Comparison of ENCODE assay signal across 18 cellular contexts in the genomic region with DNA sequence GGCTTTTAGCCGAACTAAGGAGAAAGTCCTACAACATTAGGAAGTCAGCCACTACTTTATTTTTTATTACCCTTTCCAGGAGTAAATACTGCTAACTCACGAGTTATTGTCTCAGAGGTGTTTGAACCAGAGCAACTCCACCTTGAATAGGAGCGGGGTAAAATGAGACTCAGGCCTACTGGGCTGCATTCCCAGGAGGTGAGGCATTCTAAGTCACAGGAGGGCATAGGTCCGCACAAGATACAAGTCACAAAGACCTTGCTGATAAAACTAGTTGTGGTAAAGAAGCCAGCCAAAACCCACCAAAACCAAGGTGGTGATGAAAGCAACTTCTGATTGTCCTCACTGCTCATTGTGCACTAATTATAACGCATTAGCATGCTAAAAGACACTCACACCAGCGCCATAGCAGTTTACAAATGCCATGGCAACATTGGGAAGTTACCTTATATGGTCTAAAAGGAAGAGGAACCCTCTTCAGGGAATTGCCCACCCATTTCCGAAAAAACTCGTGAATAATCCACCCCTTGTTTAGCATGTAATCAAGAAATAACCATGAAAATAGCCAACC.
"Had no signal": no experiment of that assay in that cellular context is flagged by ENCODE, and none has a peak within 500 bp of the region (broad histone marks: within the 10 kb centered on the region; RNA-seq: fewer than 3 reads in every experiment).

No MANE protein-coding gene starts in this region.

- H3K9me3 ChIP-seq: gastrocnemius medialis, lower lobe of right lung, neutrophil, right atrium auricular region, thyroid gland had no signal

- H3K27ac Mint-ChIP-seq: activated CD4-positive, alpha-beta T cell treated with anti-CD3 and anti-CD28 coated beads for 36 hours; activated CD8-positive, alpha-beta T cell treated with anti-CD3 and anti-CD28 coated beads for 36 hours; activated T-helper 1 cell treated with anti-CD3 and anti-CD28 coated beads, Interleukin-12 subunit alpha, Interleukin-12 subunit beta, Interleukin-2, Interleukin-4 antibody, amounts not matched to agents 30 ng/mL and 10 ng/mL and 1 ng/mL, durations not matched to agents 14 hours and 24 hours and 36 hours; immature natural killer cell; naive B cell; stimulated activated effector memory CD8-positive, alpha-beta T cell treated with anti-CD3 and anti-CD28 coated beads, Interleukin-12 subunit alpha, Interleukin-12 subunit beta, amount 100 ng/mL, for 72 hours had no signal

- H3K4me3 Mint-ChIP-seq: activated CD4-positive, alpha-beta T cell treated with anti-CD3 and anti-CD28 coated beads for 36 hours; activated CD8-positive, alpha-beta T cell treated with anti-CD3 and anti-CD28 coated beads for 36 hours; activated T-helper 1 cell treated with anti-CD3 and anti-CD28 coated beads, Interleukin-12 subunit alpha, Interleukin-12 subunit beta, Interleukin-2, Interleukin-4 antibody, amounts not matched to agents 30 ng/mL and 10 ng/mL and 1 ng/mL, durations not matched to agents 14 hours and 24 hours and 36 hours; immature natural killer cell; naive B cell; stimulated activated effector memory CD8-positive, alpha-beta T cell treated with anti-CD3 and anti-CD28 coated beads, Interleukin-12 subunit alpha, Interleukin-12 subunit beta, amount 100 ng/mL, for 72 hours had no signal

- H3K4me1 Mint-ChIP-seq: activated CD4-positive, alpha-beta T cell treated with anti-CD3 and anti-CD28 coated beads for 36 hours; immature natural killer cell; naive B cell; stimulated activated effector memory CD8-positive, alpha-beta T cell treated with anti-CD3 and anti-CD28 coated beads, Interleukin-12 subunit alpha, Interleukin-12 subunit beta, amount 100 ng/mL, for 72 hours had no signal

- ATAC-seq: activated CD4-positive, alpha-beta T cell treated with anti-CD3 and anti-CD28 coated beads for 36 hours; activated CD8-positive, alpha-beta T cell treated with anti-CD3 and anti-CD28 coated beads for 36 hours; gastrocnemius medialis; left cardiac atrium; lower lobe of right lung; stimulated activated effector memory CD8-positive, alpha-beta T cell treated with anti-CD3 and anti-CD28 coated beads, Interleukin-12 subunit alpha, Interleukin-12 subunit beta, amount 100 ng/mL, for 72 hours had no signal

- H3K4me3 ChIP-seq: cardiac muscle cell, gastrocnemius medialis, lower lobe of right lung, right atrium auricular region, thyroid gland had no signal

- H3K36me3 ChIP-seq: cardiac muscle cell, gastrocnemius medialis, lower lobe of right lung, neutrophil, right atrium auricular region, thyroid gland had no signal

- H3K27ac ChIP-seq: cardiac muscle cell, gastrocnemius medialis, lower lobe of right lung, neutrophil, right atrium auricular region, thyroid gland had no signal

- H3K36me3 Mint-ChIP-seq: immature natural killer cell; naive B cell; stimulated activated effector memory CD8-positive, alpha-beta T cell treated with anti-CD3 and anti-CD28 coated beads, Interleukin-12 subunit alpha, Interleukin-12 subunit beta, amount 100 ng/mL, for 72 hours had no signal

- H3K4me1 ChIP-seq: gastrocnemius medialis, lower lobe of right lung, right atrium auricular region, thyroid gland had no signal

- H3K9me3 Mint-ChIP-seq: activated CD8-positive, alpha-beta T cell treated with anti-CD3 and anti-CD28 coated beads for 36 hours; activated T-helper 1 cell treated with anti-CD3 and anti-CD28 coated beads, Interleukin-12 subunit alpha, Interleukin-12 subunit beta, Interleukin-2, Interleukin-4 antibody, amounts not matched to agents 30 ng/mL and 10 ng/mL and 1 ng/mL, durations not matched to agents 14 hours and 24 hours and 36 hours had no signal

- H3K27me3 Mint-ChIP-seq: activated CD4-positive, alpha-beta T cell treated with anti-CD3 and anti-CD28 coated beads for 36 hours; activated CD8-positive, alpha-beta T cell treated with anti-CD3 and anti-CD28 coated beads for 36 hours; naive B cell had no signal

- H3K27me3 ChIP-seq: cardiac muscle cell, gastrocnemius medialis, neutrophil, right atrium auricular region, thyroid gland had no signal

- DNase-seq: activated CD4-positive, alpha-beta T cell treated with anti-CD3 and anti-CD28 coated beads for 36 hours; activated CD8-positive, alpha-beta memory T cell treated with anti-CD3 and anti-CD28 coated beads, Interleukin-2, amount 50 U/mL, for 4 hours; activated CD8-positive, alpha-beta T cell treated with anti-CD3 and anti-CD28 coated beads for 36 hours; activated naive CD4-positive, alpha-beta T cell; aorta; gastrocnemius medialis; immature natural killer cell; left cardiac atrium; lower lobe of right lung; naive B cell; posterior cingulate gyrus; small intestine; thyroid gland had no signal
